ENCODE assay signal across 25 cellular contexts in the genomic region with DNA sequence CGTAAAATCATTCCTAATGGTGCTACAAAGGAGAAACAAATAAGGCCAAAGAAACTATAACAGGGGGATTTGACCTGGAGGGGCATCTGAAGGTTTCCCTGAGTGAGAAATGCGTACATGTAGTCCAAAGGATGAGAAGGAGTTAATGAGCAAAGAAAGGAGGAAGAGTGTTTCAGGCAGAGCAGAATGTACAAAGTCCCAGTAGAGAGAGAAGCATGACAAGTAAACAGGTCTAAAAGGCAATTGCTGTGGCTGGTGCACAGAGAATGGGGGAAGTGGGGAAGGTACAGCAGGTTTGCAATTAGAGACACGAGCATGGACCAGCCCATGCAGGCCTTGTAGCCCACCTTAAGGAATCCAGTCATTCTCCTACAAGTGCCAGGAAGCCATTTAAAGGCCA.
DNase-seq lines count a peak whose midpoint lies in the region; ATAC-seq and TF ChIP-seq lines count a peak whose summit lies in the region.
"Had no signal": no experiment of that assay in that cellular context is flagged by ENCODE, and none has a peak within 500 bp of the region (broad histone marks: within the 10 kb centered on the region; RNA-seq: fewer than 3 reads in every experiment).

No MANE protein-coding gene starts in this region.

- ATAC-seq in activated CD4-positive, alpha-beta T cell treated with anti-CD3 and anti-CD28 coated beads for 36 hours = no peak
- ATAC-seq in T-helper 17 cell = no peak
- no peak for ATAC-seq in effector memory CD8-positive, alpha-beta T cell (replicated peaks)
- ATAC-seq: CD8-positive, alpha-beta T cell; GM23338 had no signal

- peak overlapping the region; percentile 36 for H3K27ac ChIP-seq in hepatocyte
- H3K27ac ChIP-seq: 22Rv1, C4-2B, HL-60 had no signal

- no peak for DNase-seq in activated CD4-positive, alpha-beta T cell treated with anti-CD3 and anti-CD28 coated beads for 36 hours
- no peak for DNase-seq in activated CD4-positive, alpha-beta T cell treated with anti-CD3 and anti-CD28 coated beads, Interleukin-2, amount 10 ng/mL, durations not matched to agents 7 days and 5 days
- no peak for DNase-seq in T-helper 17 cell
- DNase-seq in hepatocyte (ENCODE audit: low spot score) = no peak
- DNase-seq in osteocyte (ENCODE audit: extremely low spot score, unreplicated experiment) = no peak
- no peak for DNase-seq in effector memory CD8-positive, alpha-beta T cell
- DNase-seq in NCI-H2029 (lab: John Stamatoyannopoulos, UW) = no peak
- DNase-seq in activated CD4-positive, alpha-beta T cell treated with anti-CD3 and anti-CD28 coated beads for 1 hour = no peak
- DNase-seq: CD8-positive, alpha-beta T cell; DMS79 treated with DMSO at 0.1 percent for 48 hours; Karpas-422; MV-4-11; NCI-H1105; NCI-H1436 treated with DMSO at 0.1 percent for 48 hours; NCI-H187 treated with DMSO at 0.1 percent for 48 hours; NCI-H2107; NCI-H524; NCI-H774; SK-N-SH had no signal

- H4K20me1 ChIP-seq in hepatocyte (ENCODE audit: insufficient read depth, poor library complexity, severe bottlenecking) = no peaks in the 10 kb centered on the region

- H3K27me3 Mint-ChIP-seq in activated CD4-positive, alpha-beta T cell treated with anti-CD3 and anti-CD28 coated beads for 36 hours = no peaks in the 10 kb centered on the region
- no peaks in the 10 kb centered on the region for H3K27me3 Mint-ChIP-seq in activated CD4-positive, alpha-beta T cell treated with anti-CD3 and anti-CD28 coated beads, Interleukin-2, amount 10 ng/mL, durations not matched to agents 7 days and 5 days
- H3K27me3 Mint-ChIP-seq in T-helper 17 cell (no peaks in the 10 kb centered on the region), osteocyte (ENCODE audit: unreplicated experiment) (no peaks in the 10 kb centered on the region)
- H3K27me3 Mint-ChIP-seq in effector memory CD8-positive, alpha-beta T cell = no peaks in the 10 kb centered on the region
- H3K27me3 Mint-ChIP-seq: B cell had no signal

- H3K9me3 ChIP-seq in T-helper 17 cell (ENCODE audit: control insufficient read depth, low read length, poor library complexity, severe bottlenecking) = no peaks in the 10 kb centered on the region
- no peaks in the 10 kb centered on the region for H3K9me3 ChIP-seq in hepatocyte (ENCODE audit: low read depth)
- H3K9me3 ChIP-seq: HAP-1, SK-N-SH had no signal

- no peak overlapping the region for H3K4me3 ChIP-seq in hepatocyte
- H3K4me3 ChIP-seq: GM23338, HAP-1 had no signal

- H3K36me3 ChIP-seq in hepatocyte (replicated peaks; ENCODE audit: insufficient read depth, low read depth) = no peaks in the 10 kb centered on the region
- H3K36me3 ChIP-seq: HAP-1 had no signal

- H2AFZ ChIP-seq in hepatocyte = no peak overlapping the region
- H2AFZ ChIP-seq: GM23338 had no signal

- 84% methylated on average over 3 of the region's 3 CpGs for WGBS in hepatocyte (ENCODE audit: low lambda C conversion rate, missing lambda C conversion rate)

- H3K4me1 ChIP-seq in hepatocyte (ENCODE audit: insufficient read depth) = peaks cover 61% of the 10 kb centered on the region
- H3K4me1 ChIP-seq: HAP-1 had no signal

- peaks cover 14% of the 10 kb centered on the region for H3K79me2 ChIP-seq in hepatocyte

- peak overlapping the region; percentile 8 for H3K4me2 ChIP-seq in hepatocyte
- H3K4me2 ChIP-seq: GM23338, SK-N-SH had no signal

- TF ChIP-seq CTCF in hepatocyte (IDR thresholded peaks at IDR 0.05; ENCODE audit: poor library complexity) (no peak), osteocyte (IDR thresholded peaks at IDR 0.05) (no peak)

- CTCF ChIA-PET in activated CD4-positive, alpha-beta T cell treated with anti-CD3 and anti-CD28 coated beads for 36 hours (lab: Charles Lee) = interaction anchor here (0.6 to 1.0 kb wide), 2 partner anchors 29 to 38 kb away, joined by 3 read pairs; no protein-coding TSS in a partner anchor
- CTCF ChIA-PET in activated CD4-positive, alpha-beta T cell treated with anti-CD3 and anti-CD28 coated beads, Interleukin-2, amount 10 ng/mL, durations not matched to agents 7 days and 5 days (lab: Charles Lee) = interaction anchor here (0.7 to 1.1 kb wide), 2 partner anchors 17 to 115 kb away, joined by 3 read pairs; no protein-coding TSS in a partner anchor

- H3K27me3 ChIP-seq in hepatocyte = no peaks in the 10 kb centered on the region

- H3K4me3 Mint-ChIP-seq in activated CD4-positive, alpha-beta T cell treated with anti-CD3 and anti-CD28 coated beads for 36 hours = no peak overlapping the region
- no peak overlapping the region for H3K4me3 Mint-ChIP-seq in activated CD4-positive, alpha-beta T cell treated with anti-CD3 and anti-CD28 coated beads, Interleukin-2, amount 10 ng/mL, durations not matched to agents 7 days and 5 days
- H3K4me3 Mint-ChIP-seq in T-helper 17 cell (no peak overlapping the region), osteocyte (ENCODE audit: unreplicated experiment) (no peak overlapping the region)
- H3K4me3 Mint-ChIP-seq in effector memory CD8-positive, alpha-beta T cell = no peak overlapping the region
- H3K4me3 Mint-ChIP-seq: B cell; CD8-positive, alpha-beta T cell; GM23338 had no signal

- peaks cover 2% of the 10 kb centered on the region for H3K9me3 Mint-ChIP-seq in activated CD4-positive, alpha-beta T cell treated with anti-CD3 and anti-CD28 coated beads for 36 hours (ENCODE audit: low read depth)
- peaks cover 2% of the 10 kb centered on the region for H3K9me3 Mint-ChIP-seq in activated CD4-positive, alpha-beta T cell treated with anti-CD3 and anti-CD28 coated beads, Interleukin-2, amount 10 ng/mL, durations not matched to agents 7 days and 5 days
- H3K9me3 Mint-ChIP-seq in osteocyte (ENCODE audit: unreplicated experiment) = no peaks in the 10 kb centered on the region
- H3K9me3 Mint-ChIP-seq in effector memory CD8-positive, alpha-beta T cell = peaks cover 0 to 1% of the 10 kb centered on the region in 2 donors

- intact Hi-C loops in activated CD4-positive, alpha-beta T cell treated with anti-CD3 and anti-CD28 coated beads for 36 hours (cut with DNase I, micrococcal nuclease) = no loop called here

- peaks cover 12% of the 10 kb centered on the region for H3K36me3 Mint-ChIP-seq in activated CD4-positive, alpha-beta T cell treated with anti-CD3 and anti-CD28 coated beads for 36 hours (ENCODE audit: low read depth)
- H3K36me3 Mint-ChIP-seq in activated CD4-positive, alpha-beta T cell treated with anti-CD3 and anti-CD28 coated beads, Interleukin-2, amount 10 ng/mL, durations not matched to agents 7 days and 5 days (ENCODE audit: low read depth) = peaks cover 16% of the 10 kb centered on the region
- H3K36me3 Mint-ChIP-seq in T-helper 17 cell (ENCODE audit: low read depth) = peaks cover 3% of the 10 kb centered on the region
- H3K36me3 Mint-ChIP-seq in osteocyte (ENCODE audit: unreplicated experiment) = no peaks in the 10 kb centered on the region
- no peaks in the 10 kb centered on the region for H3K36me3 Mint-ChIP-seq in effector memory CD8-positive, alpha-beta T cell (ENCODE audit: insufficient read depth)
- H3K36me3 Mint-ChIP-seq: CD8-positive, alpha-beta T cell had no signal

- peak overlapping the region; percentile 11 for H3K27ac Mint-ChIP-seq in activated CD4-positive, alpha-beta T cell treated with anti-CD3 and anti-CD28 coated beads for 36 hours
- H3K27ac Mint-ChIP-seq in activated CD4-positive, alpha-beta T cell treated with anti-CD3 and anti-CD28 coated beads, Interleukin-2, amount 10 ng/mL, durations not matched to agents 7 days and 5 days = no peak overlapping the region
- peak overlapping the region; percentile 2 for H3K27ac Mint-ChIP-seq in T-helper 17 cell
- H3K27ac Mint-ChIP-seq in osteocyte (ENCODE audit: unreplicated experiment) = peak overlapping the region; percentile 7
- no peak overlapping the region for H3K27ac Mint-ChIP-seq in effector memory CD8-positive, alpha-beta T cell
- H3K27ac Mint-ChIP-seq: B cell; CD8-positive, alpha-beta T cell; GM23338 had no signal

- POLR2A ChIA-PET in activated CD4-positive, alpha-beta T cell treated with anti-CD3 and anti-CD28 coated beads for 36 hours (lab: Charles Lee) = no interaction called here
- POLR2A ChIA-PET in activated CD4-positive, alpha-beta T cell treated with anti-CD3 and anti-CD28 coated beads, Interleukin-2, amount 10 ng/mL, durations not matched to agents 7 days and 5 days (lab: Charles Lee) = no interaction called here

- peaks cover 68% of the 10 kb centered on the region for H3K4me1 Mint-ChIP-seq in activated CD4-positive, alpha-beta T cell treated with anti-CD3 and anti-CD28 coated beads for 36 hours
- H3K4me1 Mint-ChIP-seq in activated CD4-positive, alpha-beta T cell treated with anti-CD3 and anti-CD28 coated beads, Interleukin-2, amount 10 ng/mL, durations not matched to agents 7 days and 5 days = peaks cover 44% of the 10 kb centered on the region
- H3K4me1 Mint-ChIP-seq in T-helper 17 cell = peaks cover 25% of the 10 kb centered on the region
- H3K4me1 Mint-ChIP-seq in osteocyte (ENCODE audit: unreplicated experiment) = peaks cover 81% of the 10 kb centered on the region
- peaks cover 32 to 33% of the 10 kb centered on the region in 2 donors for H3K4me1 Mint-ChIP-seq in effector memory CD8-positive, alpha-beta T cell (ENCODE audit: low read depth in 2 of 2)
- H3K4me1 Mint-ChIP-seq: B cell had no signal

- H3K9me2 ChIP-seq in hepatocyte (replicated peaks; ENCODE audit: insufficient read depth) = no peaks in the 10 kb centered on the region
- H3K9me2 ChIP-seq: SK-N-SH had no signal

Comparison
In these comparisons a context has a peak if more than half of its experiments do, and no peak if none do; other contexts are left out.
1. H3K27ac Mint-ChIP-seq: peak in activated CD4-positive, alpha-beta T cell treated with anti-CD3 and anti-CD28 coated beads for 36 hours (single experiment), T-helper 17 cell (single experiment) and osteocyte (single experiment); none in activated CD4-positive, alpha-beta T cell treated with anti-CD3 and anti-CD28 coated beads, Interleukin-2, amount 10 ng/mL, durations not matched to agents 7 days and 5 days (single experiment) and effector memory CD8-positive, alpha-beta T cell (0 of 2).